ENCODE assay signal across 9 cellular contexts in genomic region chr19:29724102-29724641, GRCh38. TPM values are rescaled to one million over a fixed set of nuclear protein-coding genes. Genes with fewer than 3 reads are reported as not detected.
DNase-seq lines count a peak whose midpoint lies in the region; ATAC-seq and TF ChIP-seq lines count a peak whose summit lies in the region.
"Had no signal": no experiment of that assay in that cellular context is flagged by ENCODE, and none has a peak within 500 bp of the region (broad histone marks: within the 10 kb centered on the region; RNA-seq: fewer than 3 reads in every experiment).

No MANE protein-coding gene starts in this region.

- peak overlapping the region; percentile 33 to 52 (median 42) for H3K4me3 ChIP-seq in gastrocnemius medialis

- no peak for TF ChIP-seq CTCF in gastrocnemius medialis (IDR thresholded peaks at IDR 0.05 in 4 of 5, conservative IDR thresholded peaks at IDR 0.05 in 1 of 5)

- H3K36me3 ChIP-seq in gastrocnemius medialis = no peaks in the 10 kb centered on the region

- TF ChIP-seq POLR2A in gastrocnemius medialis (IDR thresholded peaks at IDR 0.05) = no peak

- in situ Hi-C loops in gastrocnemius medialis (cut with MboI; ENCODE audit: low sequenced_read_pairs in 4 of 4) = loop anchor here in 1 of 4 donors (25.0 kb wide), 1 partner anchor 512 kb away; the partner anchor contains the start of gene UQCRFS1

- intact Hi-C loops in gastrocnemius medialis (cut with DNase I; ENCODE audit: low total_unique reads) = no loop called here

- no peaks in the 10 kb centered on the region for H3K9me3 ChIP-seq in gastrocnemius medialis

- peaks cover 0 to 6% (median 5%) of the 10 kb centered on the region in 3 donors for H3K27me3 ChIP-seq in gastrocnemius medialis

- H3K4me1 ChIP-seq in gastrocnemius medialis = peaks cover 5 to 11% of the 10 kb centered on the region in 2 donors

- DNase-seq in NOMO-1 (lab: John Stamatoyannopoulos, UW; ENCODE audit: unreplicated experiment in 2 of 2) = peak; percentile 3 to 23
- DNase-seq in NOMO-1 treated with dmso at 0.1 percent for 144 hours (lab: John Stamatoyannopoulos, UW; ENCODE audit: unreplicated experiment) = no peak
- peak; percentile 72 for DNase-seq in activated CD8-positive, alpha-beta memory T cell treated with anti-CD3 and anti-CD28 coated beads, Interleukin-2, amount 50 U/mL, for 48 hours
- peak; percentile 82 for DNase-seq in foreskin melanocyte
- DNase-seq in gastrocnemius medialis = no peak
- DNase-seq in H4 (ENCODE audit: low spot score) = no peak
- no peak for DNase-seq in HUDEP-2 (lab: John Stamatoyannopoulos, UW; ENCODE audit: unreplicated experiment in 76 of 76)

- no peak overlapping the region for H3K27ac ChIP-seq in gastrocnemius medialis
- H3K27ac ChIP-seq: skin epidermis had no signal

- ATAC-seq in gastrocnemius medialis (no peak), GM21619 (IDR thresholded peaks at IDR 0.05; ENCODE audit: unreplicated experiment) (no peak)

RNA-seq across cellular contexts. Expression of gene C19orf12, which starts 9.1 kb away (rescaled TPM):
- 100 to 1,000 TPM in 1 of 4 donors, 10 to 100 TPM in 3; 54.4 to 142 (median 69.8) TPM for total RNA-seq in gastrocnemius medialis
- 28.4 and 31.7 TPM in 2 replicates for total RNA-seq in H4 (2014; rRNA removed; shearing (Covaris generic))

RNA-seq across cellular contexts. Expression of gene PLEKHF1, which starts 58.9 kb away (rescaled TPM):
- 100 to 1,000 TPM in 3 of 4 donors, 10 to 100 TPM in 1; 69.1 to 164 (median 135) TPM for total RNA-seq in gastrocnemius medialis
- 9.2 and 9.9 TPM in 2 replicates for total RNA-seq in H4 (2014; rRNA removed; shearing (Covaris generic))

Comparison
In these comparisons a context has a peak if more than half of its experiments do, and no peak if none do; other contexts are left out.
1. DNase-seq: peak in NOMO-1 (2 of 2), activated CD8-positive, alpha-beta memory T cell treated with anti-CD3 and anti-CD28 coated beads, Interleukin-2, amount 50 U/mL, for 48 hours (single experiment) and foreskin melanocyte (single experiment); none in NOMO-1 treated with dmso at 0.1 percent for 144 hours (single experiment), gastrocnemius medialis (0 of 2), H4 (single experiment) and HUDEP-2 (0 of 76).